ENCODE assay signal across 14 cellular contexts in genomic region chr3:146513386-146514051, GRCh38. TPM values are rescaled to one million over a fixed set of nuclear protein-coding genes. Genes with fewer than 3 reads are reported as not detected.
DNase-seq lines count a peak whose midpoint lies in the region; ATAC-seq, FAIRE-seq and TF ChIP-seq lines count a peak whose summit lies in the region.
"Had no signal": no experiment of that assay in that cellular context is flagged by ENCODE, and none has a peak within 500 bp of the region (broad histone marks: within the 10 kb centered on the region; RNA-seq: fewer than 3 reads in every experiment).

No MANE protein-coding gene starts in this region.

- H3K36me3 Mint-ChIP-seq in activated CD4-positive, alpha-beta T cell treated with anti-CD3 and anti-CD28 coated beads, Interleukin-2, amount 10 ng/mL, durations not matched to agents 24 days and 14 days (ENCODE audit: low read depth) = peaks cover 59% of the 10 kb centered on the region

- no peak overlapping the region for H3K4me3 ChIP-seq in Loucy (ENCODE audit: low read length, poor library complexity, severe bottlenecking)
- H3K4me3 ChIP-seq in bronchial epithelial cell (ENCODE audit: low read depth, low read length) = no peak overlapping the region
- no peak overlapping the region for H3K4me3 ChIP-seq in OCI-LY7 (ENCODE audit: low read depth, low read length, poor library complexity, severe bottlenecking)
- H3K4me3 ChIP-seq: adrenal gland, SJSA1 had no signal

- TF ChIP-seq CTCF in Loucy (conservative IDR thresholded peaks at IDR 0.05; ENCODE audit: low read length) (no peak), bronchial epithelial cell (IDR thresholded peaks at IDR 0.05; ENCODE audit: insufficient read depth, low read length, severe bottlenecking) (no peak), omental fat pad (IDR thresholded peaks at IDR 0.05) (no peak), OCI-LY7 (conservative IDR thresholded peaks at IDR 0.05; ENCODE audit: low read length) (no peak)

- H3K4me3 Mint-ChIP-seq in activated CD4-positive, alpha-beta T cell treated with anti-CD3 and anti-CD28 coated beads, Interleukin-2, amount 10 ng/mL, durations not matched to agents 24 days and 14 days = peak overlapping the region; percentile 43

- CTCF ChIA-PET in OCI-LY7 (lab: Charles Lee; ENCODE audit: unreplicated experiment) = no interaction called here

- peak; percentile 16 for ATAC-seq in omental fat pad (ENCODE audit: low FRiP score)

- H3K4me2 ChIP-seq in Loucy (ENCODE audit: low read depth, low read length, poor library complexity, severe bottlenecking) (peak overlapping the region; percentile 15), OCI-LY7 (ENCODE audit: low read length) (no peak overlapping the region)

- H3K9me2 ChIP-seq in Loucy (replicated peaks; ENCODE audit: low read depth, low read length) (no peaks in the 10 kb centered on the region), OCI-LY7 (ENCODE audit: insufficient read depth, low read length) (no peaks in the 10 kb centered on the region)

- intact Hi-C loops in activated CD4-positive, alpha-beta T cell treated with anti-CD3 and anti-CD28 coated beads, Interleukin-2, amount 10 ng/mL, durations not matched to agents 24 days and 14 days (cut with micrococcal nuclease) = no loop called here
- intact Hi-C loops in OCI-LY7 (cut with micrococcal nuclease; ENCODE audit: unreplicated experiment) = no loop called here

- H3K27me3 ChIP-seq in Loucy (ENCODE audit: insufficient read depth, low read length, poor library complexity, severe bottlenecking) = no peaks in the 10 kb centered on the region
- no peaks in the 10 kb centered on the region for H3K27me3 ChIP-seq in bronchial epithelial cell (ENCODE audit: control insufficient read depth, insufficient read depth, low read length)
- H3K27me3 ChIP-seq: adrenal gland, SJSA1 had no signal

- H2AFZ ChIP-seq in Loucy (ENCODE audit: low read length) (no peak overlapping the region), OCI-LY7 (ENCODE audit: low read length) (no peak overlapping the region)

- H3K4me1 Mint-ChIP-seq in activated CD4-positive, alpha-beta T cell treated with anti-CD3 and anti-CD28 coated beads, Interleukin-2, amount 10 ng/mL, durations not matched to agents 24 days and 14 days = peaks cover 29% of the 10 kb centered on the region

- no peak for DNase-seq in activated CD4-positive, alpha-beta T cell treated with anti-CD3 and anti-CD28 coated beads, Interleukin-2, amount 10 ng/mL, durations not matched to agents 24 days and 14 days
- DNase-seq in activated CD4-positive, alpha-beta T cell treated with anti-CD3 and anti-CD28 coated beads for 1 hour = no peak
- DNase-seq in bronchial epithelial cell (ENCODE audit: low read depth) = peak; percentile 71
- no peak for DNase-seq in omental fat pad (ENCODE audit: low spot score)
- no peak for DNase-seq in GOT3 (lab: John Stamatoyannopoulos, UW)
- DNase-seq in OCI-LY7 (ENCODE audit: low spot score) = no peak
- DNase-seq in ecto neural progenitor cell (ENCODE audit: low spot score) = no peak
- DNase-seq: adrenal gland, NCI-H2171 treated with DMSO at 0.1 percent for 48 hours, nucleus accumbens, small intestine had no signal

- H3K79me2 ChIP-seq in Loucy (ENCODE audit: insufficient read depth, low read length) (no peaks in the 10 kb centered on the region), OCI-LY7 (ENCODE audit: insufficient read depth, low read depth, low read length) (no peaks in the 10 kb centered on the region)

- no peaks in the 10 kb centered on the region for H3K9me3 Mint-ChIP-seq in activated CD4-positive, alpha-beta T cell treated with anti-CD3 and anti-CD28 coated beads, Interleukin-2, amount 10 ng/mL, durations not matched to agents 24 days and 14 days

- H3K27ac Mint-ChIP-seq in activated CD4-positive, alpha-beta T cell treated with anti-CD3 and anti-CD28 coated beads, Interleukin-2, amount 10 ng/mL, durations not matched to agents 24 days and 14 days = peak overlapping the region; percentile 31

- H3K27ac ChIP-seq in OCI-LY7 (ENCODE audit: low read depth, low read length, poor library complexity, severe bottlenecking) = no peak overlapping the region
- H3K27ac ChIP-seq: adrenal gland, SJSA1 had no signal

- H3K4me1 ChIP-seq in Loucy (ENCODE audit: insufficient read depth, low read length, poor library complexity, severe bottlenecking) (no peaks in the 10 kb centered on the region), OCI-LY7 (ENCODE audit: insufficient read depth, low read length, poor library complexity, severe bottlenecking) (no peaks in the 10 kb centered on the region)
- H3K4me1 ChIP-seq: adrenal gland had no signal

- POLR2A ChIA-PET in OCI-LY7 (lab: Charles Lee) = interaction anchor here (1.1 to 1.7 kb wide), 2 partner anchors 12 kb away, joined by 4 read pairs; no protein-coding TSS in a partner anchor

- H4K20me1 ChIP-seq in Loucy (ENCODE audit: insufficient read depth, low read length, poor library complexity, severe bottlenecking) = no peaks in the 10 kb centered on the region
- no peaks in the 10 kb centered on the region for H4K20me1 ChIP-seq in OCI-LY7 (ENCODE audit: insufficient read depth, low read length)

- no peaks in the 10 kb centered on the region for H3K27me3 Mint-ChIP-seq in activated CD4-positive, alpha-beta T cell treated with anti-CD3 and anti-CD28 coated beads, Interleukin-2, amount 10 ng/mL, durations not matched to agents 24 days and 14 days

- BruUV-seq in OCI-LY7 (replicated peaks; lab: Mats Ljungman, UMichigan) = no TSS peak

- H3K9ac ChIP-seq in Loucy (ENCODE audit: low read depth, low read length, poor library complexity, severe bottlenecking) = no peak overlapping the region

- FAIRE-seq in bronchial epithelial cell (lab: Jason Lieb, UNC) = no peak
- FAIRE-seq: A204.1, small intestine had no signal

- no peaks in the 10 kb centered on the region for H3F3A ChIP-seq in Loucy (ENCODE audit: low read depth)

- no peaks in the 10 kb centered on the region for H3K9me3 ChIP-seq in Loucy (ENCODE audit: insufficient read depth, low read depth, low read length)
- H3K9me3 ChIP-seq in OCI-LY7 (ENCODE audit: low read length) = no peaks in the 10 kb centered on the region
- H3K9me3 ChIP-seq: adrenal gland, SJSA1 had no signal

- H3K36me3 ChIP-seq in Loucy (ENCODE audit: insufficient read depth, low read length) (peaks cover 5% of the 10 kb centered on the region; the same call in 1 of the 2 replicates), bronchial epithelial cell (ENCODE audit: control insufficient read depth, insufficient read depth, low read length) (peaks cover 2% of the 10 kb centered on the region), OCI-LY7 (ENCODE audit: insufficient read depth, low read length) (no peaks in the 10 kb centered on the region)
- H3K36me3 ChIP-seq: SJSA1 had no signal

RNA-seq across cellular contexts. Expression of gene PLSCR1, which starts 30.9 kb away (rescaled TPM):
- total RNA-seq in activated CD4-positive, alpha-beta T cell treated with anti-CD3 and anti-CD28 coated beads, Interleukin-2, amount 10 ng/mL, durations not matched to agents 24 days and 14 days = 84.2 and 86.0 TPM in 2 replicates
- total RNA-seq in bronchial epithelial cell = 23.8 and 32.1 TPM in 2 replicates
- total RNA-seq in omental fat pad = 100 to 1,000 TPM in 2 of 4 donors, 10 to 100 TPM in 2; 76.6 to 314 (median 189) TPM
- total RNA-seq in OCI-LY7 (2014; rRNA removed; shearing (Covaris generic)) = 1.4 and 1.8 TPM in 2 replicates
- 7.5 and 13.4 TPM in 2 replicates for total RNA-seq in OCI-LY7 (2022)

RNA-seq across cellular contexts. Expression of gene PLSCR2, which starts 44.2 kb away (rescaled TPM):
- not detected in 2 replicates for total RNA-seq in activated CD4-positive, alpha-beta T cell treated with anti-CD3 and anti-CD28 coated beads, Interleukin-2, amount 10 ng/mL, durations not matched to agents 24 days and 14 days
- total RNA-seq in bronchial epithelial cell (0.26 TPM in 1 of 2 replicates, not detected in the other), omental fat pad (not detected), OCI-LY7 (2022) (not detected in 2 replicates)
- total RNA-seq in OCI-LY7 (2014; rRNA removed; shearing (Covaris generic)) = not detected in 2 replicates
- total RNA-seq: SJSA1 had no signal
